ENCODE assay signal across 9 cellular contexts in genomic region chr2:152647417-152648010, GRCh38.
A peak's percentile ranks its signal among the peaks of the same experiment; 100 is the strongest.
DNase-seq lines count a peak whose midpoint lies in the region; ATAC-seq and TF ChIP-seq lines count a peak whose summit lies in the region.
"Had no signal": no experiment of that assay in that cellular context is flagged by ENCODE, and none has a peak within 500 bp of the region (broad histone marks: within the 10 kb centered on the region; RNA-seq: fewer than 3 reads in every experiment).

No MANE protein-coding gene starts in this region.

- ATAC-seq in body of pancreas (peak; percentile 75), left lobe of liver (peak; percentile 77), HG02798 (IDR thresholded peaks at IDR 0.05; ENCODE audit: poor library complexity, unreplicated experiment) (no peak)

- peaks cover 0 to 10% of the 10 kb centered on the region in 2 donors for H3K36me3 ChIP-seq in body of pancreas (replicated peaks in 1 of 2; ENCODE audit: insufficient read depth in 1 of 2, low read depth in 2 of 2)
- H3K36me3 ChIP-seq in thyroid gland = peaks cover 0 to 9% of the 10 kb centered on the region in 2 donors

- H3K9me3 ChIP-seq in body of pancreas (no peaks in the 10 kb centered on the region), thyroid gland (no peaks in the 10 kb centered on the region)

- intact Hi-C loops in body of pancreas (cut with DNase I) = no loop called here
- intact Hi-C loops in thyroid gland (cut with DNase I) = no loop called here

- no peak for TF ChIP-seq CTCF in body of pancreas (IDR thresholded peaks at IDR 0.05)
- no peak for TF ChIP-seq CTCF in thyroid gland (IDR thresholded peaks at IDR 0.05)

- H3K4me3 ChIP-seq in body of pancreas (no peak overlapping the region), thyroid gland (replicated peaks in 1 of 3) (no peak overlapping the region)

- H3K4me1 ChIP-seq in body of pancreas (peaks cover 13% of the 10 kb centered on the region), thyroid gland (peaks cover 15 to 22% of the 10 kb centered on the region in 2 donors)

- no peaks in the 10 kb centered on the region for H3K27me3 ChIP-seq in body of pancreas
- H3K27me3 ChIP-seq in thyroid gland = no peaks in the 10 kb centered on the region

- DNase-seq in NCI-H1694 treated with DMSO at 0.1 percent for 48 hours (lab: John Stamatoyannopoulos, UW) (peak; percentile 2), NCI-H1694 (lab: John Stamatoyannopoulos, UW) (no peak), body of pancreas (peak; percentile 64 to 92 (median 80)), left lobe of liver (ENCODE audit: low spot score) (peak; percentile 60), thyroid gland (peak; percentile 92 to 95), A172 (ENCODE audit: low spot score) (no peak), T-helper 9 cell (no peak)
- DNase-seq: 8988T had no signal

- WGBS in body of pancreas, 2 donors = 25 to 46% methylated on average over 10 of the region's 10 CpGs
- WGBS in thyroid gland, 2 donors = 32% methylated on average over 10 of the region's 10 CpGs

- H3K27ac ChIP-seq in body of pancreas = peak overlapping the region in 1 of 4 donors; percentile 21
- H3K27ac ChIP-seq in thyroid gland = no peak overlapping the region

- TF ChIP-seq POLR2A in body of pancreas (IDR thresholded peaks at IDR 0.05) (no peak), thyroid gland (IDR thresholded peaks at IDR 0.05) (no peak)

Comparison
In these comparisons a context has a peak if more than half of its experiments do, and no peak if none do; other contexts are left out.
1. DNase-seq: peak in NCI-H1694 treated with DMSO at 0.1 percent for 48 hours (single experiment), body of pancreas (4 of 4), left lobe of liver (single experiment) and thyroid gland (2 of 2); none in NCI-H1694 (single experiment), A172 (single experiment) and T-helper 9 cell (single experiment).